Comparison of ENCODE assay signal across 8 cellular contexts in the genomic region with DNA sequence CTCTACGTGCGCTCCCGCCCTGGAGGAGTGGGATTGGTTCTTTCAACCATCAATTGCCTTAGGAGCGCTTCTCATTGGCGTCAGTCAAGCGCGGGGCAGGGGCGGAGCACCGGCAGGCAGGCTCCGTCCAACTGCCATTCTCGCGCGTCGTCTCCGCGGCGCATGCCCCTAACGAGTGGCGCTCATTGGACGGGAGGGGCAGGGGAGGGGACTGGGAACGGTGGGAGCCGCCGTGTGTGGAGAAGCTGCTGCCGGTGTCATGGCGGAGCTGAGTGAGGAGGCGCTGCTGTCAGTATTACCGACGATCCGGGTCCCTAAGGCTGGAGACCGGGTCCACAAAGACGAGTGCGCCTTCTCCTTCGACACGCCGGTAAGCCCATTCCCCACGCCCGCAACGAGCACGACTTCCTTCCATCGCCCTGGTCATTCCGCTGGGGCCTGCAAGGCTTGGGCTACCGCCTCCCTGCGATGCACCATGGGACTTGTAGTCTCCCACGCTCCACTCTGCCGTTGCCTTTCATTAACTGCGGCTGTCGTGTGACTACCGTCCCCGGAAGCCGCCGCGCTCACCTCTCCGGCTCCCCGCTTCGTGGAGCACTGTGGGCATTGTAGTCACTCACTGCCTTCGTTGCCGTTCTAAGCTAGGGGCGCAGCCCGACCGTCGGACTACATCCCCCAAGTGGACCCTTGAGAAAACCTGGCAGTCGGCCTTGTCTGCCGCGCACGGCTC. TPM values are rescaled to one million over a fixed set of nuclear protein-coding genes. Genes with fewer than 3 reads are reported as not detected.
DNase-seq lines count a peak whose midpoint lies in the region; ATAC-seq and TF ChIP-seq lines count a peak whose summit lies in the region.

TSS of gene USP5 (plus strand) at position 230 of the 730 bp plus-strand sequence. CDS start at position 260, 30 bp downstream.

- H3K9ac ChIP-seq in PC-3 (ENCODE audit: low read length), result peak within 1 kb of the TSS; percentile 79

- H3K4me2 ChIP-seq in PC-3 (ENCODE audit: low read length), result peak within 1 kb of the TSS; percentile 99

- no peak; the same call in 1 of the 2 replicates for TF ChIP-seq EP300 in Ishikawa (IDR thresholded peaks at IDR 0.05; ENCODE audit: borderline replicate concordance)

- POLR2A ChIA-PET in PC-3 (lab: Charles Lee; ENCODE audit: unreplicated experiment), result interaction anchor here (0.5 to 0.6 kb wide), 6 partner anchors 18 to 163 kb away, joined by 3 to 13 read pairs (median 4); partner anchors contain the start of genes PTMS and ZNF384

- intact Hi-C loops in PC-3 (cut with micrococcal nuclease), result loop anchor here (5.0 kb wide), 2 partner anchors 100 to 155 kb away; partner anchors contain the start of gene MLF2
- intact Hi-C loops in mucosa of descending colon (cut with DNase I, micrococcal nuclease), result no loop called here

- H3K27ac ChIP-seq in PC-3 (ENCODE audit: low read length), result peak within 1 kb of the TSS; percentile 61

- H3K27me3 ChIP-seq in PC-3 (ENCODE audit: low read length), result no peaks in the 10 kb centered on the region

- no peaks in the 10 kb centered on the region for H4K20me1 ChIP-seq in PC-3 (ENCODE audit: low read length)

- CTCF ChIA-PET in PC-3 (lab: Charles Lee), result interaction anchor here (0.5 to 1.7 kb wide), 5 partner anchors 16 to 97 kb away, joined by 4 to 12 read pairs (median 4); partner anchors contain the start of gene SPSB2

- peaks cover 23% of the 10 kb centered on the region for H3K4me1 ChIP-seq in PC-3 (ENCODE audit: insufficient read depth, low read length)
- H3K4me1 ChIP-seq in mucosa of descending colon (ENCODE audit: low read depth), result peaks cover 19% of the 10 kb centered on the region

- H3K4me3 ChIP-seq in PC-3 (ENCODE audit: low read length), result peak within 1 kb of the TSS; percentile 86
- H3K4me3 ChIP-seq in epithelial cell of esophagus (ENCODE audit: low read length), result peak within 1 kb of the TSS; percentile 97
- peak within 1 kb of the TSS; percentile 33 for H3K4me3 ChIP-seq in mucosa of descending colon

- peak within 1 kb of the TSS; percentile 98 for H2AFZ ChIP-seq in PC-3 (ENCODE audit: low read length)

- no peaks in the 10 kb centered on the region for H3K9me2 ChIP-seq in PC-3 (replicated peaks; ENCODE audit: low read length)

- no peaks in the 10 kb centered on the region for H3K9me3 ChIP-seq in PC-3 (ENCODE audit: low read length)
- H3K9me3 ChIP-seq in mucosa of descending colon, result no peaks in the 10 kb centered on the region

- TF ChIP-seq CTCF in PC-3 (conservative IDR thresholded peaks at IDR 0.05; ENCODE audit: low read depth, low read length) (no peak), epithelial cell of esophagus (IDR thresholded peaks at IDR 0.05; ENCODE audit: insufficient read depth, low read depth, low read length, missing control alignments) (no peak), mucosa of descending colon (IDR thresholded peaks at IDR 0.05) (no peak)

- TSS peak; percentile 80 for BruUV-seq in PC-3 (replicated peaks; lab: Mats Ljungman, UMichigan)

- no peaks in the 10 kb centered on the region for H3F3A ChIP-seq in PC-3 (ENCODE audit: low read length, unreplicated experiment)

- peaks cover 55% of the 10 kb centered on the region for H3K79me2 ChIP-seq in PC-3 (ENCODE audit: low read length)

- peak; percentile 68 for ATAC-seq in GM21576 (IDR thresholded peaks at IDR 0.05; ENCODE audit: unreplicated experiment)
- peak; percentile 77 for ATAC-seq in PC-3
- ATAC-seq in mucosa of descending colon, result peak; percentile 87

- DNase-seq in DMS114 treated with DMSO at 0.1 percent for 48 hours (lab: John Stamatoyannopoulos, UW; ENCODE audit: unreplicated experiment) (peak; percentile 98), PC-3 (peak; percentile 98), activated T-cell treated with anti-CD3 and anti-CD28 coated beads for 48 hours (ENCODE audit: low read depth) (peak; percentile 98), epithelial cell of esophagus (ENCODE audit: low read depth) (peak; percentile 100), mucosa of descending colon (peak; percentile 98 to 100 (median 98))
- peak; percentile 97 for DNase-seq in stimulated activated CD8-positive, alpha-beta memory T cell treated with anti-CD3 and anti-CD28 coated beads, Interleukin-4, amount 100 ng/mL, for 24 hours (ENCODE audit: low read depth)

- no peak for TF ChIP-seq RAD21 in Ishikawa (IDR thresholded peaks at IDR 0.05; ENCODE audit: low read depth)

- H3K36me3 ChIP-seq in PC-3 (ENCODE audit: low read depth, low read length) (peaks cover 21% of the 10 kb centered on the region; the same call in 1 of the 2 replicates), mucosa of descending colon (ENCODE audit: low read depth) (no peaks in the 10 kb centered on the region)

TF ChIP-seq in Ishikawa, 13 proteins besides CTCF, POLR2A, EP300 and RAD21:
- TF ChIP-seq CEBPB (IDR thresholded peaks at IDR 0.05) (no peak), TCF12 (IDR thresholded peaks at IDR 0.05; ENCODE audit: low read depth) (peak; percentile 89), YY1 (IDR thresholded peaks at IDR 0.05; ENCODE audit: low read depth) (peak; percentile 90), NFIC (IDR thresholded peaks at IDR 0.05) (peak; percentile 100), USF1 (IDR thresholded peaks at IDR 0.05) (peak; percentile 70), TEAD4 (IDR thresholded peaks at IDR 0.05) (0 out of 2 replicates have a peak, but pooled peaks have one; percentile 19), ZBTB7A (IDR thresholded peaks at IDR 0.05; ENCODE audit: low read depth) (no peak), CREB1 (IDR thresholded peaks at IDR 0.05; ENCODE audit: low read depth) (peak; percentile 84), EGR1 (IDR thresholded peaks at IDR 0.05) (peak; percentile 50; the same call in 1 of the 2 replicates)
- TF ChIP-seq, protein P1, sequence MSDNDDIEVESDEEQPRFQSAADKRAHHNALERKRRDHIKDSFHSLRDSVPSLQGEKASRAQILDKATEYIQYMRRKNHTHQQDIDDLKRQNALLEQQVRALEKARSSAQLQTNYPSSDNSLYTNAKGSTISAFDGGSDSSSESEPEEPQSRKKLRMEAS (IDR thresholded peaks at IDR 0.05), result peak; percentile 70
- TF ChIP-seq, protein P2, sequence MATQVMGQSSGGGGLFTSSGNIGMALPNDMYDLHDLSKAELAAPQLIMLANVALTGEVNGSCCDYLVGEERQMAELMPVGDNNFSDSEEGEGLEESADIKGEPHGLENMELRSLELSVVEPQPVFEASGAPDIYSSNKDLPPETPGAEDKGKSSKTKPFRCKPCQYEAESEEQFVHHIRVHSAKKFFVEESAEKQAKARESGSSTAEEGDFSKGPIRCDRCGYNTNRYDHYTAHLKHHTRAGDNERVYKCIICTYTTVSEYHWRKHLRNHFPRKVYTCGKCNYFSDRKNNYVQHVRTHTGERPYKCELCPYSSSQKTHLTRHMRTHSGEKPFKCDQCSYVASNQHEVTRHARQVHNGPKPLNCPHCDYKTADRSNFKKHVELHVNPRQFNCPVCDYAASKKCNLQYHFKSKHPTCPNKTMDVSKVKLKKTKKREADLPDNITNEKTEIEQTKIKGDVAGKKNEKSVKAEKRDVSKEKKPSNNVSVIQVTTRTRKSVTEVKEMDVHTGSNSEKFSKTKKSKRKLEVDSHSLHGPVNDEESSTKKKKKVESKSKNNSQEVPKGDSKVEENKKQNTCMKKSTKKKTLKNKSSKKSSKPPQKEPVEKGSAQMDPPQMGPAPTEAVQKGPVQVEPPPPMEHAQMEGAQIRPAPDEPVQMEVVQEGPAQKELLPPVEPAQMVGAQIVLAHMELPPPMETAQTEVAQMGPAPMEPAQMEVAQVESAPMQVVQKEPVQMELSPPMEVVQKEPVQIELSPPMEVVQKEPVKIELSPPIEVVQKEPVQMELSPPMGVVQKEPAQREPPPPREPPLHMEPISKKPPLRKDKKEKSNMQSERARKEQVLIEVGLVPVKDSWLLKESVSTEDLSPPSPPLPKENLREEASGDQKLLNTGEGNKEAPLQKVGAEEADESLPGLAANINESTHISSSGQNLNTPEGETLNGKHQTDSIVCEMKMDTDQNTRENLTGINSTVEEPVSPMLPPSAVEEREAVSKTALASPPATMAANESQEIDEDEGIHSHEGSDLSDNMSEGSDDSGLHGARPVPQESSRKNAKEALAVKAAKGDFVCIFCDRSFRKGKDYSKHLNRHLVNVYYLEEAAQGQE (IDR thresholded peaks at IDR 0.05; ENCODE audit: low read depth), result no peak

RNA-seq across cellular contexts. Expression of gene USP5, which starts in this region (rescaled TPM):
- total RNA-seq in PC-3 (2014; rRNA removed) (107 and 113 TPM in 2 replicates), mucosa of descending colon (10 to 100 TPM; 65.9 to 80.7 (median 79.7) TPM)

Comparison
In these comparisons a context has a peak if more than half of its experiments do, and no peak if none do; other contexts are left out.
1. Peak in every context shown above with its lines: DNase-seq, ATAC-seq, H3K4me3 ChIP-seq and H3K27ac ChIP-seq.
2. H3K4me3 ChIP-seq: peak in every context shown above with its lines; median percentile 97 in epithelial cell of esophagus; 86 in PC-3; 33 in mucosa of descending colon.